ENCODE assay signal across 1 cellular context in genomic region chr17:82319619-82320062, GRCh38.
TF ChIP-seq lines count a peak whose summit lies in the region.

No MANE protein-coding gene starts in this region.

TF ChIP-seq in HepG2, 621 proteins besides CTCF, POLR2A, EP300 and RAD21 (continues in another document):
- TF ChIP-seq, protein P1, sequence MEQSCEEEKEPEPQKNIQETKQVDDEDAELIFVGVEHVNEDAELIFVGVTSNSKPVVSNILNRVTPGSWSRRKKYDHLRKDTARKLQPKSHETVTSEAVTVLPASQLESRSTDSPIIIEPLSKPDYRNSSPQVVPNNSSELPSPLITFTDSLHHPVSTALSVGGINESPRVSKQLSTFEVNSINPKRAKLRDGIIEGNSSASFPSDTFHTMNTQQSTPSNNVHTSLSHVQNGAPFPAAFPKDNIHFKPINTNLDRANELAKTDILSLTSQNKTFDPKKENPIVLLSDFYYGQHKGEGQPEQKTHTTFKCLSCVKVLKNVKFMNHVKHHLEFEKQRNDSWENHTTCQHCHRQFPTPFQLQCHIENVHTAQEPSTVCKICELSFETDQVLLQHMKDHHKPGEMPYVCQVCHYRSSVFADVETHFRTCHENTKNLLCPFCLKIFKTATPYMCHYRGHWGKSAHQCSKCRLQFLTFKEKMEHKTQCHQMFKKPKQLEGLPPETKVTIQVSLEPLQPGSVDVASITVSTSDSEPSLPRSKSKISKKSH (CRISPR knock-in tag; IDR thresholded peaks at IDR 0.05; ENCODE audit: borderline replicate concordance): no peak
- TF ChIP-seq NR2F6 (IDR thresholded peaks at IDR 0.05): no peak
- no peak for TF ChIP-seq NR2F6 (CRISPR knock-in tag; IDR thresholded peaks at IDR 0.05)
- TF ChIP-seq, protein P2, sequence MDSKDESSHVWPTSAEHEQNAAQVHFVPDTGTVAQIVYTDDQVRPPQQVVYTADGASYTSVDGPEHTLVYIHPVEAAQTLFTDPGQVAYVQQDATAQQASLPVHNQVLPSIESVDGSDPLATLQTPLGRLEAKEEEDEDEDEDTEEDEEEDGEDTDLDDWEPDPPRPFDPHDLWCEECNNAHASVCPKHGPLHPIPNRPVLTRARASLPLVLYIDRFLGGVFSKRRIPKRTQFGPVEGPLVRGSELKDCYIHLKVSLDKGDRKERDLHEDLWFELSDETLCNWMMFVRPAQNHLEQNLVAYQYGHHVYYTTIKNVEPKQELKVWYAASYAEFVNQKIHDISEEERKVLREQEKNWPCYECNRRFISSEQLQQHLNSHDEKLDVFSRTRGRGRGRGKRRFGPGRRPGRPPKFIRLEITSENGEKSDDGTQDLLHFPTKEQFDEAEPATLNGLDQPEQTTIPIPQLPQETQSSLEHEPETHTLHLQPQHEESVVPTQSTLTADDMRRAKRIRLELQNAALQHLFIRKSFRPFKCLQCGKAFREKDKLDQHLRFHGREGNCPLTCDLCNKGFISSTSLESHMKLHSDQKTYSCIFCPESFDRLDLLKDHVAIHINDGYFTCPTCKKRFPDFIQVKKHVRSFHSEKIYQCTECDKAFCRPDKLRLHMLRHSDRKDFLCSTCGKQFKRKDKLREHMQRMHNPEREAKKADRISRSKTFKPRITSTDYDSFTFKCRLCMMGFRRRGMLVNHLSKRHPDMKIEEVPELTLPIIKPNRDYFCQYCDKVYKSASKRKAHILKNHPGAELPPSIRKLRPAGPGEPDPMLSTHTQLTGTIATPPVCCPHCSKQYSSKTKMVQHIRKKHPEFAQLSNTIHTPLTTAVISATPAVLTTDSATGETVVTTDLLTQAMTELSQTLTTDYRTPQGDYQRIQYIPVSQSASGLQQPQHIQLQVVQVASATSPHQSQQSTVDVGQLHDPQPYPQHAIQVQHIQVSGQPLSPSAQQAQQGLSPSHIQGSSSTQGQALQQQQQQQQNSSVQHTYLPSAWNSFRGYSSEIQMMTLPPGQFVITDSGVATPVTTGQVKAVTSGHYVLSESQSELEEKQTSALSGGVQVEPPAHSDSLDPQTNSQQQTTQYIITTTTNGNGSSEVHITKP (CRISPR knock-in tag; IDR thresholded peaks at IDR 0.05; ENCODE audit: low read depth): no peak
- no peak for TF ChIP-seq SAP130 (CRISPR knock-in tag; IDR thresholded peaks at IDR 0.05; ENCODE audit: low read depth)
- TF ChIP-seq, protein P3, sequence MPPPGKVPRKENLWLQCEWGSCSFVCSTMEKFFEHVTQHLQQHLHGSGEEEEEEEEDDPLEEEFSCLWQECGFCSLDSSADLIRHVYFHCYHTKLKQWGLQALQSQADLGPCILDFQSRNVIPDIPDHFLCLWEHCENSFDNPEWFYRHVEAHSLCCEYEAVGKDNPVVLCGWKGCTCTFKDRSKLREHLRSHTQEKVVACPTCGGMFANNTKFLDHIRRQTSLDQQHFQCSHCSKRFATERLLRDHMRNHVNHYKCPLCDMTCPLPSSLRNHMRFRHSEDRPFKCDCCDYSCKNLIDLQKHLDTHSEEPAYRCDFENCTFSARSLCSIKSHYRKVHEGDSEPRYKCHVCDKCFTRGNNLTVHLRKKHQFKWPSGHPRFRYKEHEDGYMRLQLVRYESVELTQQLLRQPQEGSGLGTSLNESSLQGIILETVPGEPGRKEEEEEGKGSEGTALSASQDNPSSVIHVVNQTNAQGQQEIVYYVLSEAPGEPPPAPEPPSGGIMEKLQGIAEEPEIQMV (CRISPR knock-in tag; IDR thresholded peaks at IDR 0.05; ENCODE audit: low read depth): no peak
- TF ChIP-seq RBAK (CRISPR knock-in tag; IDR thresholded peaks at IDR 0.05): no peak
- TF ChIP-seq STAT5B (CRISPR knock-in tag; IDR thresholded peaks at IDR 0.05): no peak
- TF ChIP-seq PITX1 (CRISPR knock-in tag; IDR thresholded peaks at IDR 0.05): no peak
- TF ChIP-seq PHF20 (CRISPR knock-in tag; IDR thresholded peaks at IDR 0.05): 0 out of 2 replicates have a peak, but pooled peaks have one; percentile 11
- peak; percentile 2; the same call in 1 of the 2 replicates for TF ChIP-seq ZBTB38 (CRISPR knock-in tag; IDR thresholded peaks at IDR 0.05)
- 0 out of 2 replicates have a peak, but pooled peaks have one; percentile 47 for TF ChIP-seq ZNF138 (CRISPR knock-in tag; IDR thresholded peaks at IDR 0.05; ENCODE audit: low read depth)
- peak; percentile 53; the same call in 1 of the 2 replicates for TF ChIP-seq MTF2 (CRISPR knock-in tag; IDR thresholded peaks at IDR 0.05; ENCODE audit: borderline replicate concordance)
- TF ChIP-seq HOXA5 (CRISPR knock-in tag; IDR thresholded peaks at IDR 0.05): no peak
- no peak for TF ChIP-seq WIZ (CRISPR knock-in tag; IDR thresholded peaks at IDR 0.05)
- TF ChIP-seq POLR2G (IDR thresholded peaks at IDR 0.05; ENCODE audit: low read depth, low read length): no peak
- TF ChIP-seq JUN (CRISPR knock-in tag; IDR thresholded peaks at IDR 0.05): 0 out of 2 replicates have a peak, but pooled peaks have one; percentile 11
- peak; percentile 55 for TF ChIP-seq ARID4A (CRISPR knock-in tag; IDR thresholded peaks at IDR 0.05; ENCODE audit: borderline replicate concordance)
- TF ChIP-seq ZNF567 (CRISPR knock-in tag; IDR thresholded peaks at IDR 0.05; ENCODE audit: borderline replicate concordance): no peak
- 0 out of 2 replicates have a peak, but pooled peaks have one; percentile 62 for TF ChIP-seq HES4 (CRISPR knock-in tag; IDR thresholded peaks at IDR 0.05; ENCODE audit: borderline replicate concordance)
- TF ChIP-seq RFXANK (CRISPR knock-in tag; IDR thresholded peaks at IDR 0.05): no peak
- TF ChIP-seq REL (CRISPR knock-in tag; conservative IDR thresholded peaks at IDR 0.05): no peak
- TF ChIP-seq BHLHE40 (IDR thresholded peaks at IDR 0.05; ENCODE audit: low read length): no peak
- TF ChIP-seq ZNF335 (CRISPR knock-in tag; IDR thresholded peaks at IDR 0.05): no peak
- no peak for TF ChIP-seq RELA (CRISPR knock-in tag; IDR thresholded peaks at IDR 0.05)
- TF ChIP-seq SATB2 (CRISPR knock-in tag; IDR thresholded peaks at IDR 0.05): no peak
- TF ChIP-seq, protein P4, sequence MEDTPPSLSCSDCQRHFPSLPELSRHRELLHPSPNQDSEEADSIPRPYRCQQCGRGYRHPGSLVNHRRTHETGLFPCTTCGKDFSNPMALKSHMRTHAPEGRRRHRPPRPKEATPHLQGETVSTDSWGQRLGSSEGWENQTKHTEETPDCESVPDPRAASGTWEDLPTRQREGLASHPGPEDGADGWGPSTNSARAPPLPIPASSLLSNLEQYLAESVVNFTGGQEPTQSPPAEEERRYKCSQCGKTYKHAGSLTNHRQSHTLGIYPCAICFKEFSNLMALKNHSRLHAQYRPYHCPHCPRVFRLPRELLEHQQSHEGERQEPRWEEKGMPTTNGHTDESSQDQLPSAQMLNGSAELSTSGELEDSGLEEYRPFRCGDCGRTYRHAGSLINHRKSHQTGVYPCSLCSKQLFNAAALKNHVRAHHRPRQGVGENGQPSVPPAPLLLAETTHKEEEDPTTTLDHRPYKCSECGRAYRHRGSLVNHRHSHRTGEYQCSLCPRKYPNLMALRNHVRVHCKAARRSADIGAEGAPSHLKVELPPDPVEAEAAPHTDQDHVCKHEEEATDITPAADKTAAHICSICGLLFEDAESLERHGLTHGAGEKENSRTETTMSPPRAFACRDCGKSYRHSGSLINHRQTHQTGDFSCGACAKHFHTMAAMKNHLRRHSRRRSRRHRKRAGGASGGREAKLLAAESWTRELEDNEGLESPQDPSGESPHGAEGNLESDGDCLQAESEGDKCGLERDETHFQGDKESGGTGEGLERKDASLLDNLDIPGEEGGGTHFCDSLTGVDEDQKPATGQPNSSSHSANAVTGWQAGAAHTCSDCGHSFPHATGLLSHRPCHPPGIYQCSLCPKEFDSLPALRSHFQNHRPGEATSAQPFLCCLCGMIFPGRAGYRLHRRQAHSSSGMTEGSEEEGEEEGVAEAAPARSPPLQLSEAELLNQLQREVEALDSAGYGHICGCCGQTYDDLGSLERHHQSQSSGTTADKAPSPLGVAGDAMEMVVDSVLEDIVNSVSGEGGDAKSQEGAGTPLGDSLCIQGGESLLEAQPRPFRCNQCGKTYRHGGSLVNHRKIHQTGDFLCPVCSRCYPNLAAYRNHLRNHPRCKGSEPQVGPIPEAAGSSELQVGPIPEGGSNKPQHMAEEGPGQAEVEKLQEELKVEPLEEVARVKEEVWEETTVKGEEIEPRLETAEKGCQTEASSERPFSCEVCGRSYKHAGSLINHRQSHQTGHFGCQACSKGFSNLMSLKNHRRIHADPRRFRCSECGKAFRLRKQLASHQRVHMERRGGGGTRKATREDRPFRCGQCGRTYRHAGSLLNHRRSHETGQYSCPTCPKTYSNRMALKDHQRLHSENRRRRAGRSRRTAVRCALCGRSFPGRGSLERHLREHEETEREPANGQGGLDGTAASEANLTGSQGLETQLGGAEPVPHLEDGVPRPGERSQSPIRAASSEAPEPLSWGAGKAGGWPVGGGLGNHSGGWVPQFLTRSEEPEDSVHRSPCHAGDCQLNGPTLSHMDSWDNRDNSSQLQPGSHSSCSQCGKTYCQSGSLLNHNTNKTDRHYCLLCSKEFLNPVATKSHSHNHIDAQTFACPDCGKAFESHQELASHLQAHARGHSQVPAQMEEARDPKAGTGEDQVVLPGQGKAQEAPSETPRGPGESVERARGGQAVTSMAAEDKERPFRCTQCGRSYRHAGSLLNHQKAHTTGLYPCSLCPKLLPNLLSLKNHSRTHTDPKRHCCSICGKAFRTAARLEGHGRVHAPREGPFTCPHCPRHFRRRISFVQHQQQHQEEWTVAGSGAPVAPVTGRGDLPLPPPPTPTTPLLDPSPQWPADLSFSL (CRISPR knock-in tag; IDR thresholded peaks at IDR 0.05): 0 out of 2 replicates have a peak, but pooled peaks have one; percentile 57
- TF ChIP-seq ZNF264 (CRISPR knock-in tag; IDR thresholded peaks at IDR 0.05): no peak
- TF ChIP-seq, protein P5, sequence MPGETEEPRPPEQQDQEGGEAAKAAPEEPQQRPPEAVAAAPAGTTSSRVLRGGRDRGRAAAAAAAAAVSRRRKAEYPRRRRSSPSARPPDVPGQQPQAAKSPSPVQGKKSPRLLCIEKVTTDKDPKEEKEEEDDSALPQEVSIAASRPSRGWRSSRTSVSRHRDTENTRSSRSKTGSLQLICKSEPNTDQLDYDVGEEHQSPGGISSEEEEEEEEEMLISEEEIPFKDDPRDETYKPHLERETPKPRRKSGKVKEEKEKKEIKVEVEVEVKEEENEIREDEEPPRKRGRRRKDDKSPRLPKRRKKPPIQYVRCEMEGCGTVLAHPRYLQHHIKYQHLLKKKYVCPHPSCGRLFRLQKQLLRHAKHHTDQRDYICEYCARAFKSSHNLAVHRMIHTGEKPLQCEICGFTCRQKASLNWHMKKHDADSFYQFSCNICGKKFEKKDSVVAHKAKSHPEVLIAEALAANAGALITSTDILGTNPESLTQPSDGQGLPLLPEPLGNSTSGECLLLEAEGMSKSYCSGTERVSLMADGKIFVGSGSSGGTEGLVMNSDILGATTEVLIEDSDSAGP (CRISPR knock-in tag; IDR thresholded peaks at IDR 0.05; ENCODE audit: borderline replicate concordance): peak; percentile 75; the same call in 1 of the 2 replicates
- no peak for TF ChIP-seq ATRX (CRISPR knock-in tag; IDR thresholded peaks at IDR 0.05; ENCODE audit: borderline replicate concordance)
- no peak for TF ChIP-seq ZBTB20 (CRISPR knock-in tag; IDR thresholded peaks at IDR 0.05; ENCODE audit: borderline replicate concordance, low read depth)
- no peak for TF ChIP-seq ZNF816 (CRISPR knock-in tag; IDR thresholded peaks at IDR 0.05; ENCODE audit: borderline replicate concordance)
- TF ChIP-seq ZBTB4 (CRISPR knock-in tag; IDR thresholded peaks at IDR 0.05; ENCODE audit: borderline replicate concordance): no peak
